ENCODE assay signal across 16 cellular contexts in genomic region chr2:69692424-69692823, GRCh38. TPM values are rescaled to one million over a fixed set of nuclear protein-coding genes. Genes with fewer than 3 reads are reported as not detected.
A peak's percentile ranks its signal among the peaks of the same experiment; 100 is the strongest.
DNase-seq lines count a peak whose midpoint lies in the region; ATAC-seq and TF ChIP-seq lines count a peak whose summit lies in the region.
"Had no signal": no experiment of that assay in that cellular context is flagged by ENCODE, and none has a peak within 500 bp of the region (broad histone marks: within the 10 kb centered on the region; RNA-seq: fewer than 3 reads in every experiment).

No MANE protein-coding gene starts in this region.

- H3K4me1 ChIP-seq in Panc1 (ENCODE audit: control insufficient read depth, insufficient read depth, low read length) (peaks cover 35% of the 10 kb centered on the region), esophagus squamous epithelium (peaks cover 0 to 45% (median 13%) of the 10 kb centered on the region in 3 donors), thyroid gland (peaks cover 20 to 29% of the 10 kb centered on the region in 2 donors), hepatocyte (ENCODE audit: insufficient read depth) (peaks cover 17% of the 10 kb centered on the region)

- no peaks in the 10 kb centered on the region for H3K9me3 Mint-ChIP-seq in activated naive CD4-positive, alpha-beta T cell treated with anti-CD3 and anti-CD28 coated beads, Interleukin-2, amount 50 U/mL, for 24 hours
- H3K9me3 Mint-ChIP-seq in activated naive CD4-positive, alpha-beta T cell treated with anti-CD3 and anti-CD28 coated beads for 36 hours, result no peaks in the 10 kb centered on the region

- no peaks in the 10 kb centered on the region for H3K36me3 Mint-ChIP-seq in activated naive CD4-positive, alpha-beta T cell treated with anti-CD3 and anti-CD28 coated beads, Interleukin-2, amount 50 U/mL, for 24 hours
- H3K36me3 Mint-ChIP-seq in activated naive CD4-positive, alpha-beta T cell treated with anti-CD3 and anti-CD28 coated beads for 36 hours (ENCODE audit: low read depth), result no peaks in the 10 kb centered on the region

- no peak overlapping the region for H3K4me2 ChIP-seq in hepatocyte

- H4K20me1 ChIP-seq in hepatocyte (ENCODE audit: insufficient read depth, poor library complexity, severe bottlenecking), result no peaks in the 10 kb centered on the region

- 78 to 84% methylated on average over 2 of the region's 2 CpGs for WGBS in esophagus squamous epithelium, 2 donors
- 87 to 92% methylated on average over 2 of the region's 2 CpGs for WGBS in thyroid gland, 2 donors
- 91% methylated on average over 2 of the region's 2 CpGs for WGBS in hepatocyte (ENCODE audit: low lambda C conversion rate, missing lambda C conversion rate)

- no peak for TF ChIP-seq CTCF in Panc1 (IDR thresholded peaks at IDR 0.05)
- TF ChIP-seq CTCF in esophagus squamous epithelium (IDR thresholded peaks at IDR 0.05), result no peak
- no peak for TF ChIP-seq CTCF in thyroid gland (IDR thresholded peaks at IDR 0.05)
- no peak for TF ChIP-seq CTCF in hepatocyte (IDR thresholded peaks at IDR 0.05; ENCODE audit: poor library complexity)

- H3K27ac ChIP-seq in Panc1 (ENCODE audit: low read length), result peak overlapping the region; percentile 61; the same call in 1 of the 2 replicates
- H3K27ac ChIP-seq in esophagus squamous epithelium, result peak overlapping the region in 3 of 4 donors; percentile 14 to 32 (median 27)
- H3K27ac ChIP-seq in thyroid gland, result peak overlapping the region in 2 of 3 donors; percentile 47 to 52
- H3K27ac ChIP-seq in hepatocyte, result no peak overlapping the region
- H3K27ac ChIP-seq: pancreas had no signal

- TF ChIP-seq POLR2A in esophagus squamous epithelium (IDR thresholded peaks at IDR 0.05) (no peak), thyroid gland (IDR thresholded peaks at IDR 0.05) (no peak)

- no peak for DNase-seq in activated naive CD4-positive, alpha-beta T cell treated with anti-CD3 and anti-CD28 coated beads for 36 hours
- no peak for DNase-seq in Panc1 (ENCODE audit: low read depth, low spot score)
- DNase-seq in esophagus squamous epithelium (lab: John Stamatoyannopoulos, UW), result no peak
- DNase-seq in thyroid gland, result no peak
- DNase-seq in MV-4-11 (lab: John Stamatoyannopoulos, UW), result no peak
- DNase-seq in hepatocyte (ENCODE audit: low spot score), result no peak
- DNase-seq: activated CD4-positive, alpha-beta T cell treated with anti-CD3 and anti-CD28 coated beads for 48 hours; effector CD8-positive, alpha-beta T cell; heart left ventricle; kidney glomerular epithelial cell; NCI-H1092 treated with DMSO at 0.1 percent for 48 hours; NCI-H524; pancreas; RPMI8226 had no signal

- H3K27ac Mint-ChIP-seq in activated naive CD4-positive, alpha-beta T cell treated with anti-CD3 and anti-CD28 coated beads, Interleukin-2, amount 50 U/mL, for 24 hours, result peak overlapping the region; percentile 64
- no peak overlapping the region for H3K27ac Mint-ChIP-seq in activated naive CD4-positive, alpha-beta T cell treated with anti-CD3 and anti-CD28 coated beads for 36 hours

- peaks cover 93% of the 10 kb centered on the region for H3K4me1 Mint-ChIP-seq in activated naive CD4-positive, alpha-beta T cell treated with anti-CD3 and anti-CD28 coated beads, Interleukin-2, amount 50 U/mL, for 24 hours
- H3K4me1 Mint-ChIP-seq in activated naive CD4-positive, alpha-beta T cell treated with anti-CD3 and anti-CD28 coated beads for 36 hours (ENCODE audit: low read depth), result peaks cover 77% of the 10 kb centered on the region

- ATAC-seq in Panc1, result no peak
- no peak for ATAC-seq in GM21360 (IDR thresholded peaks at IDR 0.05; ENCODE audit: unreplicated experiment)
- ATAC-seq: pancreas had no signal

- H3K4me3 ChIP-seq in Panc1 (ENCODE audit: low read depth in 2 of 2, low read length in 2 of 2), result no peak overlapping the region
- H3K4me3 ChIP-seq in esophagus squamous epithelium, result no peak overlapping the region
- H3K4me3 ChIP-seq in thyroid gland (replicated peaks in 1 of 3), result no peak overlapping the region
- H3K4me3 ChIP-seq in hepatocyte, result no peak overlapping the region
- H3K4me3 ChIP-seq: heart left ventricle, pancreas had no signal

- H3K4me3 Mint-ChIP-seq in activated naive CD4-positive, alpha-beta T cell treated with anti-CD3 and anti-CD28 coated beads, Interleukin-2, amount 50 U/mL, for 24 hours, result no peak overlapping the region
- H3K4me3 Mint-ChIP-seq in activated naive CD4-positive, alpha-beta T cell treated with anti-CD3 and anti-CD28 coated beads for 36 hours, result no peak overlapping the region

- no peaks in the 10 kb centered on the region for H3K79me2 ChIP-seq in hepatocyte

- in situ Hi-C loops in Panc1 (cut with HindIII; ENCODE audit: low pct_unique_long_range_greater_than_20kb, low sequenced_read_pairs), result no loop called here

- CTCF ChIA-PET in activated naive CD4-positive, alpha-beta T cell treated with anti-CD3 and anti-CD28 coated beads for 36 hours (lab: Charles Lee), result no interaction called here
- CTCF ChIA-PET in Panc1 (lab: Charles Lee), result no interaction called here

- no peak overlapping the region for H2AFZ ChIP-seq in hepatocyte

- no peaks in the 10 kb centered on the region for H3K36me3 ChIP-seq in Panc1 (ENCODE audit: control insufficient read depth, insufficient read depth, low read length)
- no peaks in the 10 kb centered on the region for H3K36me3 ChIP-seq in esophagus squamous epithelium
- no peaks in the 10 kb centered on the region for H3K36me3 ChIP-seq in thyroid gland
- no peaks in the 10 kb centered on the region for H3K36me3 ChIP-seq in hepatocyte (replicated peaks; ENCODE audit: insufficient read depth, low read depth)
- H3K36me3 ChIP-seq: heart left ventricle, pancreas had no signal

- H3K27me3 ChIP-seq in Panc1 (ENCODE audit: control insufficient read depth, insufficient read depth, low read length), result no peaks in the 10 kb centered on the region
- no peaks in the 10 kb centered on the region for H3K27me3 ChIP-seq in esophagus squamous epithelium
- H3K27me3 ChIP-seq in thyroid gland, result no peaks in the 10 kb centered on the region
- no peaks in the 10 kb centered on the region for H3K27me3 ChIP-seq in hepatocyte
- H3K27me3 ChIP-seq: heart left ventricle, pancreas had no signal

- H3K27me3 Mint-ChIP-seq in activated naive CD4-positive, alpha-beta T cell treated with anti-CD3 and anti-CD28 coated beads, Interleukin-2, amount 50 U/mL, for 24 hours, result no peaks in the 10 kb centered on the region
- no peaks in the 10 kb centered on the region for H3K27me3 Mint-ChIP-seq in activated naive CD4-positive, alpha-beta T cell treated with anti-CD3 and anti-CD28 coated beads for 36 hours (ENCODE audit: low read depth)

- no peaks in the 10 kb centered on the region for H3K9me3 ChIP-seq in Panc1 (ENCODE audit: control insufficient read depth, insufficient read depth, low read depth, low read length)
- H3K9me3 ChIP-seq in esophagus squamous epithelium, result no peaks in the 10 kb centered on the region
- H3K9me3 ChIP-seq in thyroid gland, result no peaks in the 10 kb centered on the region
- H3K9me3 ChIP-seq in hepatocyte (ENCODE audit: low read depth), result no peaks in the 10 kb centered on the region
- H3K9me3 ChIP-seq: heart left ventricle, pancreas had no signal

- intact Hi-C loops in activated naive CD4-positive, alpha-beta T cell treated with anti-CD3 and anti-CD28 coated beads for 36 hours (cut with micrococcal nuclease), result loop anchor here (10.0 kb wide), 1 partner anchor 948 kb away; no protein-coding TSS in a partner anchor
- intact Hi-C loops in Panc1 (cut with micrococcal nuclease; ENCODE audit: unreplicated experiment), result no loop called here
- intact Hi-C loops in esophagus squamous epithelium (cut with DNase I), result no loop called here
- intact Hi-C loops in thyroid gland (cut with DNase I), result no loop called here

- POLR2A ChIA-PET in Panc1 (lab: Charles Lee), result no interaction called here

- no peaks in the 10 kb centered on the region for H3K9me2 ChIP-seq in hepatocyte (replicated peaks; ENCODE audit: insufficient read depth)

- no TSS peak for BruUV-seq in Panc1 (replicated peaks; lab: Mats Ljungman, UMichigan)

RNA-seq across cellular contexts. Expression of gene AAK1, which starts 48.9 kb away (rescaled TPM):
- total RNA-seq in activated naive CD4-positive, alpha-beta T cell treated with anti-CD3 and anti-CD28 coated beads for 36 hours, result 10 to 100 TPM; 77.4 to 79.5 TPM
- total RNA-seq in Panc1 (2021; ENCODE audit: unreplicated experiment), result 123 TPM
- polyA plus RNA-seq in Panc1 (2012; ENCODE audit: insufficient read length), result 35.2 TPM
- total RNA-seq in esophagus squamous epithelium, result 10 to 100 TPM; 28.0 to 35.5 (median 32.8) TPM
- total RNA-seq in thyroid gland, result 100 to 1,000 TPM in 3 of 4 donors, 10 to 100 TPM in 1; 82.0 to 174 (median 144) TPM
- 23.2 and 30.1 TPM in 2 replicates for total RNA-seq in hepatocyte
- 30.8 and 44.4 TPM in 2 replicates for polyA plus RNA-seq in hepatocyte

RNA-seq across cellular contexts. Expression of gene ANXA4, which starts 49.5 kb away (rescaled TPM):
- 10 to 100 TPM; 21.4 to 23.9 TPM for total RNA-seq in activated naive CD4-positive, alpha-beta T cell treated with anti-CD3 and anti-CD28 coated beads for 36 hours
- total RNA-seq in Panc1 (2021; ENCODE audit: unreplicated experiment) (183 TPM), esophagus squamous epithelium (10 to 100 TPM; 24.8 to 66.4 (median 43.6) TPM), thyroid gland (100 to 1,000 TPM in 1 of 4 donors, 10 to 100 TPM in 3; 72.0 to 101 (median 82.5) TPM), hepatocyte (98.8 and 107 TPM in 2 replicates)
- 275 TPM for polyA plus RNA-seq in Panc1 (2012; ENCODE audit: insufficient read length)
- 191 and 231 TPM in 2 replicates for polyA plus RNA-seq in hepatocyte
